Comparison of ENCODE assay signal across 8 cellular contexts in the genomic region with DNA sequence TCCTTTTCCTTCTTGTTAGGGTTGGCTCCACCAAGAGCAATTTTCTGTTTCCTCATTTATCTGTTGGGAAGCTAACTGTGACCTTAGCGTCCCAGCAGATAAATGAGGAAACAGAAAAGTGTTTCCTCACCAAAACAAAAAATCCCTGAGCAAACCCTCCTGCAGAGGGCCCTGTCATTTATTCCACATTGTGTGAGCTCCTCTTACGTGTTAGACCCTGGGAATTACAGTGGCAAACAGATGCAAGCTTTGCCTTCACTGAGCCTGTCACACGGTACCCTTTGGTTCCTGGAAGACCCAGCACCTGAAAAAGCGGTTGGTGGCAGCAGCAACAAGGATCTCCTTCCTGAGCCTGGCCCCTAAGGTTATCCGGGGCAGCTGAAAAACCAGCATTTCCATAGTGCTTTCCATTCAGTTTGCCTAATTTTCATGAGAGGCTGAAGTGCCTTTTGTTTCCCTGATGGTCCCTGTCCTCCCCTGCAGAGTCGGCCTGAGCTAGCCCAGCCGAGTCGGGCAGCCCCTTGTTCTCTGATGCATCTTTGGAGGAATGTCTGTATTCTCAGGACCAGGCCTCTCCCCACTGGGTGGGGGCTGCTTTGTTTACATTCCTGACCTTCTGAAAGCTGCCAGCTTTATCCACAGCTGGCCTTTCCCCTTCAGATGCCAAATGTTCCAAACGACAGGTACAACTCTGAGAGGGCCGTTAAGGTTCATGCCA. TPM values are rescaled to one million over a fixed set of nuclear protein-coding genes. Genes with fewer than 3 reads are reported as not detected.
A peak's percentile ranks its signal among the peaks of the same experiment; 100 is the strongest.
DNase-seq lines count a peak whose midpoint lies in the region; TF ChIP-seq lines count a peak whose summit lies in the region.
"Had no signal": no experiment of that assay in that cellular context is flagged by ENCODE, and none has a peak within 500 bp of the region (broad histone marks: within the 10 kb centered on the region; RNA-seq: fewer than 3 reads in every experiment).

No MANE protein-coding gene starts in this region.

- H3K9me3 ChIP-seq in PC-9 (ENCODE audit: insufficient read depth, low read depth), result no peaks in the 10 kb centered on the region
- H3K9me3 ChIP-seq in prostate gland, result no peaks in the 10 kb centered on the region

- TF ChIP-seq POLR2A in prostate gland (IDR thresholded peaks at IDR 0.05), result no peak

- H3F3A ChIP-seq in PC-9 (ENCODE audit: insufficient read depth, low read depth), result peaks cover 46% of the 10 kb centered on the region

- H3K27me3 ChIP-seq in PC-9 (ENCODE audit: insufficient read depth, low read depth) (no peaks in the 10 kb centered on the region), prostate gland (replicated peaks; ENCODE audit: insufficient read depth) (no peaks in the 10 kb centered on the region)

- H3K9me2 ChIP-seq in PC-9 (ENCODE audit: insufficient read depth), result no peaks in the 10 kb centered on the region

- H3K27ac ChIP-seq in PC-9 (peak overlapping the region; percentile 81), prostate gland (peak overlapping the region; percentile 79 to 83)
- H3K27ac ChIP-seq: KMS-11 had no signal

- CTCF ChIA-PET in PC-9 (lab: Charles Lee), result no interaction called here

- POLR2A ChIA-PET in PC-9 (lab: Charles Lee; ENCODE audit: unreplicated experiment), result interaction anchor here (0.6 to 1.0 kb wide), 2 partner anchors 9 to 36 kb away, joined by 3 to 5 read pairs; no protein-coding TSS in a partner anchor

- no TSS peak for BruUV-seq in PC-9 (replicated peaks; lab: Mats Ljungman, UMichigan)

- H3K4me2 ChIP-seq in PC-9, result peak overlapping the region; percentile 57
- H3K4me2 ChIP-seq: KMS-11 had no signal

- H2AFZ ChIP-seq in PC-9, result no peak overlapping the region

- H3K4me3 ChIP-seq in PC-9 (no peak overlapping the region), prostate gland (no peak overlapping the region)

- no peaks in the 10 kb centered on the region for H3K36me3 ChIP-seq in PC-9 (ENCODE audit: low read depth)
- no peaks in the 10 kb centered on the region for H3K36me3 ChIP-seq in prostate gland

- WGBS in prostate gland, result 37% methylated on average over 10 of the region's 10 CpGs

- peak; percentile 38 for DNase-seq in HuH-7 (ENCODE audit: low spot score)
- peak in 1 of 2 experiments; percentile 41 for DNase-seq in PC-9
- peak; percentile 26 for DNase-seq in glomerular visceral epithelial cell (ENCODE audit: extremely low spot score)
- no peak for DNase-seq in prostate gland (ENCODE audit: low spot score)
- no peak for DNase-seq in AG20443 (ENCODE audit: low spot score)
- no peak for DNase-seq in epidermal melanocyte (ENCODE audit: insufficient read length, low spot score)
- DNase-seq in germinal center (ENCODE audit: low spot score), result no peak

- no peaks in the 10 kb centered on the region for H4K20me1 ChIP-seq in PC-9 (ENCODE audit: insufficient read depth)

- H3K79me2 ChIP-seq in PC-9 (ENCODE audit: low read depth), result peaks cover 12% of the 10 kb centered on the region; the same call in 1 of the 2 replicates

- H3K4me1 ChIP-seq in PC-9 (replicated peaks; ENCODE audit: insufficient read depth), result peaks cover 71% of the 10 kb centered on the region
- peaks cover 53% of the 10 kb centered on the region for H3K4me1 ChIP-seq in prostate gland (replicated peaks)

- no peak for TF ChIP-seq CTCF in PC-9 (conservative IDR thresholded peaks at IDR 0.05)
- TF ChIP-seq CTCF in prostate gland (IDR thresholded peaks at IDR 0.05), result no peak

- intact Hi-C loops in PC-9 (cut with micrococcal nuclease; ENCODE audit: unreplicated experiment) (loop anchor here (2.0 kb wide), 1 partner anchor 35 kb away; a partner anchor contains a TSS), prostate gland (cut with DNase I) (loop anchor here (5.0 kb wide), 1 partner anchor 34 kb away; a partner anchor contains a TSS)

RNA-seq across cellular contexts. Expression of a gene that starts 34.7 kb away (rescaled TPM):
- total RNA-seq in PC-9 (2021), result 11.6 and 12.9 TPM in 2 replicates
- total RNA-seq in prostate gland, result 10 to 100 TPM; 12.8 to 40.3 TPM

Comparison
In these comparisons a context has a peak if more than half of its experiments do, and no peak if none do; other contexts are left out.
1. DNase-seq: peak in HuH-7 (single experiment) and glomerular visceral epithelial cell (single experiment); none in prostate gland (single experiment), AG20443 (single experiment), epidermal melanocyte (single experiment) and germinal center (single experiment).